ENCODE assay signal across 8 cellular contexts in genomic region chr6:14118091-14118439, GRCh38. TPM values are rescaled to one million over a fixed set of nuclear protein-coding genes. Genes with fewer than 3 reads are reported as not detected.
DNase-seq lines count a peak whose midpoint lies in the region; ATAC-seq and TF ChIP-seq lines count a peak whose summit lies in the region.

No MANE protein-coding gene starts in this region.

- ATAC-seq in Right ventricle myocardium inferior (peak; percentile 3), upper lobe of right lung (peak; percentile 4), HG02571 (IDR thresholded peaks at IDR 0.05; ENCODE audit: unreplicated experiment) (no peak)
- peak; percentile 4 for ATAC-seq in activated naive CD8-positive, alpha-beta T cell treated with anti-CD3 and anti-CD28 coated beads, Interleukin-2, amount 50 U/mL, for 24 hours

- peak overlapping the region in 1 of 2 donors; percentile 31 for H3K9ac ChIP-seq in liver (ENCODE audit: low read depth in 1 of 2, low read length in 2 of 2)

- H3K36me3 ChIP-seq in liver (ENCODE audit: control insufficient read depth in 4 of 4, insufficient read depth in 3 of 4, low read depth in 1 of 4, low read length in 3 of 4) (no peaks in the 10 kb centered on the region), upper lobe of right lung (no peaks in the 10 kb centered on the region)

- TF ChIP-seq CTCF in liver (IDR thresholded peaks at IDR 0.05; ENCODE audit: low read depth, low read length, missing input control) (no peak), upper lobe of right lung (IDR thresholded peaks at IDR 0.05) (no peak)

- peak overlapping the region; percentile 90 for H3K27ac Mint-ChIP-seq in activated naive CD8-positive, alpha-beta T cell treated with anti-CD3 and anti-CD28 coated beads, Interleukin-2, amount 50 U/mL, for 24 hours

- intact Hi-C loops in Right ventricle myocardium inferior (cut with DNase I), result no loop called here
- intact Hi-C loops in cardiac septum (cut with DNase I), result no loop called here
- intact Hi-C loops in upper lobe of right lung (cut with DNase I), result no loop called here

- H3K27me3 Mint-ChIP-seq in activated naive CD8-positive, alpha-beta T cell treated with anti-CD3 and anti-CD28 coated beads, Interleukin-2, amount 50 U/mL, for 24 hours, result no peaks in the 10 kb centered on the region

- no peak for DNase-seq in Right ventricle myocardium inferior (ENCODE audit: missing footprints)
- DNase-seq in cardiac septum (ENCODE audit: low spot score), result no peak
- no peak for DNase-seq in activated naive CD8-positive, alpha-beta T cell treated with anti-CD3 and anti-CD28 coated beads, Interleukin-2, amount 50 U/mL, for 24 hours
- no peak for DNase-seq in upper lobe of right lung
- DNase-seq in HCEC 1CT, result no peak
- DNase-seq in RPMI8226, result no peak

- peaks cover 53% of the 10 kb centered on the region for H3K4me1 Mint-ChIP-seq in activated naive CD8-positive, alpha-beta T cell treated with anti-CD3 and anti-CD28 coated beads, Interleukin-2, amount 50 U/mL, for 24 hours

- H3K36me3 Mint-ChIP-seq in activated naive CD8-positive, alpha-beta T cell treated with anti-CD3 and anti-CD28 coated beads, Interleukin-2, amount 50 U/mL, for 24 hours (ENCODE audit: low read depth), result peaks cover 48% of the 10 kb centered on the region

- H3K27ac ChIP-seq in liver (ENCODE audit: low read depth in 1 of 2, low read length in 2 of 2) (peak overlapping the region in 1 of 2 donors; percentile 59), upper lobe of right lung (peak overlapping the region; percentile 70)

- H3K9me3 ChIP-seq in liver (ENCODE audit: control insufficient read depth in 4 of 4, low read length in 3 of 4) (no peaks in the 10 kb centered on the region), upper lobe of right lung (no peaks in the 10 kb centered on the region)

- H3K4me3 ChIP-seq in liver (ENCODE audit: low read depth in 1 of 3, low read length in 3 of 3) (peak overlapping the region; percentile 34 to 68 (median 61)), upper lobe of right lung (peak overlapping the region; percentile 74)

- no peaks in the 10 kb centered on the region for H3K9me3 Mint-ChIP-seq in activated naive CD8-positive, alpha-beta T cell treated with anti-CD3 and anti-CD28 coated beads, Interleukin-2, amount 50 U/mL, for 24 hours

- peak overlapping the region; percentile 97 for H3K4me3 Mint-ChIP-seq in activated naive CD8-positive, alpha-beta T cell treated with anti-CD3 and anti-CD28 coated beads, Interleukin-2, amount 50 U/mL, for 24 hours

- 37% methylated on average over 10 of the region's 10 CpGs for WGBS in liver

- no peak for TF ChIP-seq RAD21 in liver (IDR thresholded peaks at IDR 0.05)

- no peaks in the 10 kb centered on the region for H3K27me3 ChIP-seq in liver (ENCODE audit: control insufficient read depth in 4 of 4, insufficient read depth in 4 of 4, low read length in 3 of 4)
- H3K27me3 ChIP-seq in upper lobe of right lung, result no peaks in the 10 kb centered on the region

- H3K4me1 ChIP-seq in liver (ENCODE audit: control insufficient read depth in 4 of 4, insufficient read depth in 4 of 4, low read length in 3 of 4), result peaks cover 0 to 7% (median 4%) of the 10 kb centered on the region in 4 donors
- peaks cover 10% of the 10 kb centered on the region for H3K4me1 ChIP-seq in upper lobe of right lung

TF ChIP-seq in liver, 16 proteins besides CTCF, POLR2A, EP300 and RAD21:
- TF ChIP-seq TAF1 (conservative IDR thresholded peaks at IDR 0.05) (no peak), HNF4A (conservative IDR thresholded peaks at IDR 0.05) (no peak), FOXA2 (IDR thresholded peaks at IDR 0.05) (no peak), FOXA1 (IDR thresholded peaks at IDR 0.05) (no peak), ATF3 (IDR thresholded peaks at IDR 0.05) (no peak), MAX (IDR thresholded peaks at IDR 0.05) (no peak), SP1 (IDR thresholded peaks at IDR 0.05) (no peak), HNF4G (IDR thresholded peaks at IDR 0.05) (no peak), YY1 (IDR thresholded peaks at IDR 0.05) (no peak), NR2F2 (IDR thresholded peaks at IDR 0.05) (no peak), GABPA (IDR thresholded peaks at IDR 0.05 in 1 of 2, conservative IDR thresholded peaks at IDR 0.05 in 1 of 2) (no peak), REST (IDR thresholded peaks at IDR 0.05) (no peak), JUND (IDR thresholded peaks at IDR 0.05) (no peak), EGR1 (IDR thresholded peaks at IDR 0.05; ENCODE audit: low read depth in 2 of 2) (no peak), RXRA (IDR thresholded peaks at IDR 0.05) (no peak), ZBTB33 (IDR thresholded peaks at IDR 0.05) (no peak)

RNA-seq across cellular contexts. Expression of gene CD83, which starts 0.5 kb away (rescaled TPM):
- total RNA-seq in Right ventricle myocardium inferior (1.3 TPM), cardiac septum (1.7 TPM), liver (1 to 10 TPM in 1 of 2 donors, under 1 TPM in 1; 0.75 to 4.2 TPM), upper lobe of right lung (26.0 TPM)
- under 1 TPM; 0.35 to 0.44 TPM for polyA plus RNA-seq in liver
